In the genomic region with DNA sequence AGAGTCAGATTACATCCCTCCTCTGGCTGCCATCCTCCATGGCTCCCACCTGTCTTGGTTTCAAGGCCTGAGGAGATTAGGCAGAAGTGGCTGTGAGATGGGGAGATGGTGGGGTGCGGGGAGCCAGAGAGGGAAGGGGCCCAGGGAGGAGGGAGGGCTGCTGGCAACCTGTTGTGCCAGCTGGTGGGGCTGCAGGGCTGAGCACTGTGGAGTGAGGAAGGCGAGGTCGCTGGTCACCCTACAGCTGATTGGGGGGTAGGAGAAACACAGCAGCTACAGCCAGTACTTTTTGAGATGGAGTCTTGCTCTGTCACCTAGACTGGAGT, we compare ENCODE assay signal across 13 cellular contexts.
"Had no signal": no experiment of that assay in that cellular context is flagged by ENCODE, and none has a peak within 500 bp of the region (broad histone marks: within the 10 kb centered on the region; RNA-seq: fewer than 3 reads in every experiment).

No MANE protein-coding gene starts in this region.

- H3K4me1 ChIP-seq: foreskin keratinocyte, tibial nerve, uterus had no signal

- H3K9me3 Mint-ChIP-seq: activated naive CD4-positive, alpha-beta T cell treated with anti-CD3 and anti-CD28 coated beads, Interleukin-2, amount 50 U/mL, for 72 hours; activated T-cell treated with anti-CD3 and anti-CD28 coated beads, Interleukin-2, amount 50 U/mL, for 24 hours had no signal

- DNase-seq: activated T-cell treated with anti-CD3 and anti-CD28 coated beads, Interleukin-2, amount 50 U/mL, for 24 hours; amygdala; brain microvascular endothelial cell; effector memory CD4-positive, alpha-beta T cell; foreskin keratinocyte; glutamatergic neuron; hypothalamus; mesendoderm; stimulated activated naive CD4-positive, alpha-beta T cell; T-helper 9 cell; uterus had no signal

- H3K27me3 Mint-ChIP-seq: activated T-cell treated with anti-CD3 and anti-CD28 coated beads, Interleukin-2, amount 50 U/mL, for 24 hours had no signal

- H3K27me3 ChIP-seq: brain microvascular endothelial cell, foreskin keratinocyte, tibial nerve, uterus had no signal

- H3K36me3 ChIP-seq: brain microvascular endothelial cell, uterus had no signal

- H3K4me3 Mint-ChIP-seq: activated T-cell treated with anti-CD3 and anti-CD28 coated beads, Interleukin-2, amount 50 U/mL, for 24 hours had no signal

- H3K9me3 ChIP-seq: tibial nerve, uterus had no signal

- H3K4me3 ChIP-seq: tibial nerve, uterus had no signal

- H3K36me3 Mint-ChIP-seq: activated naive CD4-positive, alpha-beta T cell treated with anti-CD3 and anti-CD28 coated beads, Interleukin-2, amount 50 U/mL, for 72 hours had no signal

- H3K27ac ChIP-seq: brain microvascular endothelial cell, foreskin keratinocyte, tibial nerve, uterus had no signal
